Comparison of ENCODE assay signal across 1 cellular context in the genomic region with DNA sequence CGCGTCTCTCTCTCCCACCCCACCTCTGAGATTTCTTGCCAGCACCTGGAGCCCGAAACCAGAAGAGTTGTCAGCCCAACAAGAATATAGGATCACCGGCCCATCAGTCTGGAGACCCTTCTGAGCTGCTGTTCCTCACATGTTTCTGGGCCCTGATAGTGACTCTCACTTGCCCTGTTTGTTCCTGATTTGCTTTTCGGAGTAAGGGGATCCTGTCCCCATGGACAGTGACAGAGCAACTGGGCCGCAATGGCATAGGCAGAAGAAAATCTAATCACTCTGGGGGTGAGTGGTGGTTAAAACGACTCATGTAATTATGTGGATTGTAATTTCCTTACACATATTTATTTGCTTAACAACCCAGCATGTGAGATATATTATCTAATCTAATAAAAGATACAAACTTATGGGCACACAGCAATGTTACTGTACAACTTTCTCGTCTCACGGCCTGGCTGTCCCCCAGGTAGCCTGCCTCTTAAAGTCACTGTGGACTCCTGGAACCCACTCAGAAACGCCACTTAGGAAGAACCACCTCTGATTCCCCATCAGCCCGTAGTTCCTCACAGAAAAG.
TF ChIP-seq lines count a peak whose summit lies in the region.

No MANE protein-coding gene starts in this region.

TF ChIP-seq in IMR-90, 13 proteins besides CTCF, POLR2A, EP300 and RAD21 (continued from another document):
- TF ChIP-seq, protein P1, sequence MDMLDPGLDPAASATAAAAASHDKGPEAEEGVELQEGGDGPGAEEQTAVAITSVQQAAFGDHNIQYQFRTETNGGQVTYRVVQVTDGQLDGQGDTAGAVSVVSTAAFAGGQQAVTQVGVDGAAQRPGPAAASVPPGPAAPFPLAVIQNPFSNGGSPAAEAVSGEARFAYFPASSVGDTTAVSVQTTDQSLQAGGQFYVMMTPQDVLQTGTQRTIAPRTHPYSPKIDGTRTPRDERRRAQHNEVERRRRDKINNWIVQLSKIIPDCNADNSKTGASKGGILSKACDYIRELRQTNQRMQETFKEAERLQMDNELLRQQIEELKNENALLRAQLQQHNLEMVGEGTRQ (IDR thresholded peaks at IDR 0.05; ENCODE audit: low read depth, low read length) = no peak
- no peak for TF ChIP-seq RFX5 (IDR thresholded peaks at IDR 0.05; ENCODE audit: low read depth, low read length)
